In the genomic region with DNA sequence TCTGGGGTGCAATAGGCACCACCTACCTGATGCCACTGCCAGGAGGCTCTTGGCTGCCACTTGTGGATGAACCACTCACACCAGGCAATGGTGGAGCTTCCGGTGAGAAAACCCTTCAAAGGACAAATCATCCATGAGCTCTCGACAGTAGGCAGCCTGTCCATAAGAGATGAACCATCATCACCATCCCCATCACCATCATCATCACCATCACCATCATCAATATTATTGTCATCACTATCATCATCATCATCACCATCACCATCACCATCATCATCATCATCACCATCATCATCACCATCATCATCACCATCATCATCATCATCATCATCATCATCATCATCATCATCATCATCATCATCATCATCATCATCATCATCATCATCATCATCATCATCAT, we compare ENCODE assay signal across 9 cellular contexts. TPM values are rescaled to one million over a fixed set of nuclear protein-coding genes. Genes with fewer than 3 reads are reported as not detected.
"Had no signal": no experiment of that assay in that cellular context is flagged by ENCODE, and none has a peak within 500 bp of the region (broad histone marks: within the 10 kb centered on the region; RNA-seq: fewer than 3 reads in every experiment).

No MANE protein-coding gene starts in this region.

RNA-seq across cellular contexts. Expression of gene TEX44, which starts 14.0 kb away (rescaled TPM):
- total RNA-seq: LHCN-M2, MCF 10A, NCI-H460, OCI-LY7, PC-9, Right ventricle myocardium inferior, RPMI7951, SJCRH30, SK-MEL-5 had no signal

RNA-seq across cellular contexts. Expression of gene NMUR1, which starts 48.4 kb away (rescaled TPM):
- total RNA-seq: LHCN-M2, MCF 10A, NCI-H460, OCI-LY7, PC-9, RPMI7951, SJCRH30 had no signal
